In genomic region chr1:104120488-104120887, GRCh38 we compare ENCODE assay signal across 2 cellular contexts.
TF ChIP-seq lines count a peak whose summit lies in the region.

No MANE protein-coding gene starts in this region.

TF ChIP-seq in neural cell, 6 proteins besides CTCF, POLR2A, EP300 and RAD21 (continued from another document):
- TF ChIP-seq REST (IDR thresholded peaks at IDR 0.05; ENCODE audit: borderline replicate concordance) = no peak
- TF ChIP-seq POLR2AphosphoS5 (IDR thresholded peaks at IDR 0.05) = no peak
- TF ChIP-seq MXI1 (conservative IDR thresholded peaks at IDR 0.05; ENCODE audit: poor library complexity, severe bottlenecking) = no peak
- peak; percentile 50 for TF ChIP-seq SMC3 (conservative IDR thresholded peaks at IDR 0.05; ENCODE audit: poor library complexity)

TF ChIP-seq in HepG2, 621 proteins besides CTCF, POLR2A, EP300 and RAD21 (continued from another document):
- TF ChIP-seq ZNF512B (CRISPR knock-in tag; IDR thresholded peaks at IDR 0.05; ENCODE audit: borderline replicate concordance) (no peak), BRD4 (CRISPR knock-in tag; IDR thresholded peaks at IDR 0.05) (no peak), KAT2B (IDR thresholded peaks at IDR 0.05; ENCODE audit: borderline replicate concordance, low read depth, low read length) (no peak), ONECUT2 (CRISPR knock-in tag; IDR thresholded peaks at IDR 0.05) (no peak), PPARG (CRISPR knock-in tag; conservative IDR thresholded peaks at IDR 0.05) (no peak), NAIF1 (CRISPR knock-in tag; IDR thresholded peaks at IDR 0.05; ENCODE audit: borderline replicate concordance) (no peak), JUN (CRISPR knock-in tag; IDR thresholded peaks at IDR 0.05) (no peak), ZNF281 (CRISPR knock-in tag; IDR thresholded peaks at IDR 0.05; ENCODE audit: borderline replicate concordance) (no peak), ZNF879 (CRISPR knock-in tag; IDR thresholded peaks at IDR 0.05) (no peak), SIN3A (IDR thresholded peaks at IDR 0.05; ENCODE audit: borderline replicate concordance, low read depth, low read length) (no peak)
